ENCODE assay signal across 8 cellular contexts in genomic region chr3:4830586-4830914, GRCh38.
DNase-seq lines count a peak whose midpoint lies in the region; ATAC-seq and TF ChIP-seq lines count a peak whose summit lies in the region.

No MANE protein-coding gene starts in this region.

- no peak for DNase-seq in Karpas-422
- DNase-seq in colonic mucosa, result no peak
- DNase-seq in NCI-H446 treated with DMSO at 0.1 percent for 48 hours (lab: John Stamatoyannopoulos, UW), result no peak
- DNase-seq in SK-N-DZ (ENCODE audit: low spot score), result no peak

- H3K27me3 ChIP-seq in BLaER1 treated with 17β-estradiol and CSF1 and Interleukin-3, amounts not matched to agents 10 nM and 100 nM, result peaks cover 27 to 64% (median 51%) of the 10 kb centered on the region in 11 experiments; a peak in 21 of 22 replicates
- H3K27me3 ChIP-seq in Karpas-422 (ENCODE audit: low read length) (no peaks in the 10 kb centered on the region), colonic mucosa (no peaks in the 10 kb centered on the region), neutrophil (no peaks in the 10 kb centered on the region)

- no peaks in the 10 kb centered on the region for H3K9me2 ChIP-seq in Karpas-422 (replicated peaks; ENCODE audit: insufficient read depth, low read length)

- no peak overlapping the region for H2AFZ ChIP-seq in Karpas-422 (ENCODE audit: low read length)

- peaks cover 0 to 10% (median 0%) of the 10 kb centered on the region in 11 experiments; a peak in 3 of 22 replicates for H3K36me3 ChIP-seq in BLaER1 treated with 17β-estradiol and CSF1 and Interleukin-3, amounts not matched to agents 10 nM and 100 nM
- H3K36me3 ChIP-seq in Karpas-422 (ENCODE audit: insufficient read depth, low read length) (no peaks in the 10 kb centered on the region), colonic mucosa (no peaks in the 10 kb centered on the region), neutrophil (no peaks in the 10 kb centered on the region)

- intact Hi-C loops in colonic mucosa (cut with DNase I), result no loop called here

- H3K4me2 ChIP-seq in BLaER1 treated with 17β-estradiol and CSF1 and Interleukin-3, amounts not matched to agents 10 nM and 100 nM, result peak overlapping the region; percentile 77 to 95 (median 84)
- H3K4me2 ChIP-seq in Karpas-422 (ENCODE audit: low read depth, low read length, poor library complexity, severe bottlenecking), result peak overlapping the region; percentile 35

- no peaks in the 10 kb centered on the region for H3K9me3 ChIP-seq in BLaER1 treated with 17β-estradiol and CSF1 and Interleukin-3, amounts not matched to agents 10 nM and 100 nM (replicated peaks in 1 of 11)
- H3K9me3 ChIP-seq in Karpas-422 (ENCODE audit: low read length) (no peaks in the 10 kb centered on the region), colonic mucosa (no peaks in the 10 kb centered on the region), neutrophil (no peaks in the 10 kb centered on the region)

- H3K79me2 ChIP-seq in Karpas-422 (ENCODE audit: low read length), result no peaks in the 10 kb centered on the region

- TF ChIP-seq CTCF in colonic mucosa (IDR thresholded peaks at IDR 0.05) (no peak), neutrophil (IDR thresholded peaks at IDR 0.05) (no peak)

- H3K27ac ChIP-seq in BLaER1 treated with 17β-estradiol and CSF1 and Interleukin-3, amounts not matched to agents 10 nM and 100 nM, result peak overlapping the region; percentile 20 to 87 (median 69); a peak in 20 of 22 replicates
- H3K27ac ChIP-seq in Karpas-422 (ENCODE audit: low read length) (no peak overlapping the region), colonic mucosa (peak overlapping the region; percentile 48), neutrophil (peak overlapping the region; percentile 89)

- H3K4me1 ChIP-seq in BLaER1 treated with 17β-estradiol and CSF1 and Interleukin-3, amounts not matched to agents 10 nM and 100 nM, result peaks cover 66 to 91% (median 76%) of the 10 kb centered on the region in 10 experiments
- H3K4me1 ChIP-seq in Karpas-422 (ENCODE audit: low read length) (peaks cover 12% of the 10 kb centered on the region), colonic mucosa (peaks cover 23% of the 10 kb centered on the region), neutrophil (ENCODE audit: control insufficient read depth in 1 of 2, insufficient read depth in 1 of 2, low read depth in 1 of 2, low read length in 1 of 2) (peaks cover 60 to 62% of the 10 kb centered on the region in 2 experiments)

- H3K9ac ChIP-seq in BLaER1 treated with 17β-estradiol and CSF1 and Interleukin-3, amounts not matched to agents 10 nM and 100 nM, result peak overlapping the region; percentile 15 to 72 (median 46); a peak in 17 of 22 replicates
- H3K9ac ChIP-seq in Karpas-422 (ENCODE audit: low read length) (no peak overlapping the region), colonic mucosa (ENCODE audit: low read depth in 2 of 2, low read length in 2 of 2) (peak overlapping the region in 1 of 2 donors; percentile 33)

- peaks cover 0 to 64% (median 15%) of the 10 kb centered on the region in 11 experiments; a peak in 16 of 22 replicates for H4K20me1 ChIP-seq in BLaER1 treated with 17β-estradiol and CSF1 and Interleukin-3, amounts not matched to agents 10 nM and 100 nM
- H4K20me1 ChIP-seq in Karpas-422 (ENCODE audit: insufficient read depth, low read depth, low read length), result peaks cover 8% of the 10 kb centered on the region; the same call in 1 of the 2 replicates

- H3K4me3 ChIP-seq in BLaER1 treated with 17β-estradiol and CSF1 and Interleukin-3, amounts not matched to agents 10 nM and 100 nM, result peak overlapping the region in 5 of 10 experiments; percentile 4 to 36 (median 32); a peak in 5 of 20 replicates
- H3K4me3 ChIP-seq in Karpas-422 (ENCODE audit: low read length) (no peak overlapping the region), colonic mucosa (no peak overlapping the region), neutrophil (ENCODE audit: low read depth in 1 of 2, low read length in 1 of 2) (peak overlapping the region; percentile 32 to 58)

- ATAC-seq in GM19351 (IDR thresholded peaks at IDR 0.05; ENCODE audit: unreplicated experiment) (no peak), HG02885 (IDR thresholded peaks at IDR 0.05; ENCODE audit: poor library complexity, unreplicated experiment) (no peak)

Comparison
In these comparisons a context has a peak if more than half of its experiments do, and no peak if none do; other contexts are left out.
1. H3K4me3 ChIP-seq: peak in neutrophil (2 of 2); none in Karpas-422 (single experiment) and colonic mucosa (single experiment).